1 cellular context compared by ENCODE assay signal in the genomic region with DNA sequence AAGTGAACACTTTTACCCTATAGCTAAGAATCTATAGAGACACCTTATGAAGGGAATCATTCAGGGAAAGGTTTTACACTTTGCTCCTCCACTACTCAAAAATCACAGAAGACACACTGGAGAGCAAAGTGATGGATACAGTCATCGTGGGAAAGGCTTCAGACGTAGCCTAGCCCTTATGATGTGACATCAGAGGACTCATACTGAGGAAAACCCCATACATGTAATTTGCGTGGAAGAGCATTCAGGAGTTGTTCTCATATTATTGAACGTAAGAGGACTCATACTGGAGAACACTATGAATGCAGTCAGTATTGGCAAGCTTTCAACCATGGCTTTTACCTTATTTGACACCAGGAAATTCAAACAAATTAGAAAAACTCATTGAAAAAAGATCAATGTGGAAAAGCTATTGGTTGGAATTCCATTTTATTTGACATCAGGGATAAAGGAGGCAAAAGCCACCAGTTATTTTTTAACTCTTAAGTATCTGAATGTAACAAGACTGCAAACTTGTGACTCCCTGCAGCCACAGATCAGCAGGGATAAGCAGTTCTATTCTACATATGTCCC.
TF ChIP-seq lines count a peak whose summit lies in the region.

No MANE protein-coding gene starts in this region.

TF ChIP-seq in GM23338, 12 proteins besides CTCF, POLR2A, EP300 and RAD21:
- TF ChIP-seq REST (IDR thresholded peaks at IDR 0.05; ENCODE audit: unreplicated experiment) (no peak), ZNF114 (CRISPR knock-in tag; IDR thresholded peaks at IDR 0.05) (no peak), POLR2AphosphoS5 (IDR thresholded peaks at IDR 0.05; ENCODE audit: low read depth) (no peak), NANOG (IDR thresholded peaks at IDR 0.05; ENCODE audit: borderline replicate concordance) (no peak), STAT1 (IDR thresholded peaks at IDR 0.05; ENCODE audit: unreplicated experiment) (no peak), JUNB (IDR thresholded peaks at IDR 0.05; ENCODE audit: unreplicated experiment) (no peak)
- TF ChIP-seq, protein P1, sequence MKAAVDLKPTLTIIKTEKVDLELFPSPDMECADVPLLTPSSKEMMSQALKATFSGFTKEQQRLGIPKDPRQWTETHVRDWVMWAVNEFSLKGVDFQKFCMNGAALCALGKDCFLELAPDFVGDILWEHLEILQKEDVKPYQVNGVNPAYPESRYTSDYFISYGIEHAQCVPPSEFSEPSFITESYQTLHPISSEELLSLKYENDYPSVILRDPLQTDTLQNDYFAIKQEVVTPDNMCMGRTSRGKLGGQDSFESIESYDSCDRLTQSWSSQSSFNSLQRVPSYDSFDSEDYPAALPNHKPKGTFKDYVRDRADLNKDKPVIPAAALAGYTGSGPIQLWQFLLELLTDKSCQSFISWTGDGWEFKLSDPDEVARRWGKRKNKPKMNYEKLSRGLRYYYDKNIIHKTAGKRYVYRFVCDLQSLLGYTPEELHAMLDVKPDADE (IDR thresholded peaks at IDR 0.05), result no peak
TF ChIP-seq in GM23338: peak in this region for 0.
